14 cellular contexts compared by ENCODE assay signal in the genomic region with DNA sequence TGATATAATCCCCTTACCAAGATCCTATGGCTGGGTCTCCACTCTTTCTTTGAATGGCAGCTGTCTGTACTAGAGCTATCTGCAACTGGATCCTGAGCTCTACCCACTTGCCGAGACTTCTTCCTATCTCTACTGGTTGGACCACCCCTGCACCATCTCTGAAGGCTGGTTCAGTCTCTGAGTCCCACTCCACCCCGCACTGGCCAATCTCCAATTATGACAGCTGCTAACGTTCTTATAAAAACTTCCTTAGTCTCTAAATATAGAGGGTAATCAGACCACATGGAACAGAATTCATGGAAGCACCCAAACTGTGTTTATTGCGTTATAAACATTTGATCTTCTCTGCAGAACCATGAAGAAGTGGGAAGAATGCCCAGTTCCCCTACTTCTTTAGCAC.
DNase-seq lines count a peak whose midpoint lies in the region; ATAC-seq and TF ChIP-seq lines count a peak whose summit lies in the region.
"Had no signal": no experiment of that assay in that cellular context is flagged by ENCODE, and none has a peak within 500 bp of the region (broad histone marks: within the 10 kb centered on the region; RNA-seq: fewer than 3 reads in every experiment).

No MANE protein-coding gene starts in this region.

- no peak for TF ChIP-seq CTCF in chondrocyte (IDR thresholded peaks at IDR 0.05)

- H3K9me3 Mint-ChIP-seq in chondrocyte (ENCODE audit: low read depth), result no peaks in the 10 kb centered on the region
- H3K9me3 Mint-ChIP-seq: GM23338 had no signal

- H3K27me3 ChIP-seq in GM23248 (replicated peaks; ENCODE audit: insufficient read depth), result no peaks in the 10 kb centered on the region
- H3K27me3 ChIP-seq in stomach smooth muscle (ENCODE audit: control insufficient read depth in 1 of 2, insufficient read depth in 2 of 2, low read length in 2 of 2), result no peaks in the 10 kb centered on the region
- H3K27me3 ChIP-seq: ascending aorta had no signal

- in situ Hi-C loops in GM23248 (cut with MboI), result no loop called here

- H3K9me2 ChIP-seq in GM23248 (ENCODE audit: insufficient read depth), result no peaks in the 10 kb centered on the region

- 0 out of 2 replicates have a peak, but pooled peaks cover 11% of the 10 kb centered on the region for H3F3A ChIP-seq in GM23248 (ENCODE audit: insufficient read depth)

- H3K9ac ChIP-seq in GM23248 (no peak overlapping the region), stomach smooth muscle (ENCODE audit: low read length in 2 of 2) (no peak overlapping the region)

- no peaks in the 10 kb centered on the region for H3K9me3 ChIP-seq in GM23248 (ENCODE audit: low read depth)
- no peaks in the 10 kb centered on the region for H3K9me3 ChIP-seq in stomach smooth muscle (ENCODE audit: control insufficient read depth in 2 of 2, low read length in 2 of 2)
- H3K9me3 ChIP-seq: ascending aorta had no signal

- H3K4me1 ChIP-seq in GM23248 (ENCODE audit: insufficient read depth) (peaks cover 23% of the 10 kb centered on the region), stomach smooth muscle (ENCODE audit: control insufficient read depth, insufficient read depth, low read length) (peaks cover 19% of the 10 kb centered on the region)

- no peaks in the 10 kb centered on the region for H3K36me3 Mint-ChIP-seq in chondrocyte (ENCODE audit: low read depth)

- intact Hi-C loops in left ventricle myocardium superior (cut with micrococcal nuclease), result no loop called here

- ATAC-seq in left ventricle myocardium superior (peak; percentile 44), GM21423 (IDR thresholded peaks at IDR 0.05; ENCODE audit: unreplicated experiment) (no peak)
- ATAC-seq: GM23338 had no signal

- peaks cover 44% of the 10 kb centered on the region for H3K4me1 Mint-ChIP-seq in chondrocyte (ENCODE audit: low read depth)
- H3K4me1 Mint-ChIP-seq: GM23338 had no signal

- H3K27ac Mint-ChIP-seq in chondrocyte (ENCODE audit: unreplicated experiment), result peak overlapping the region; percentile 61
- H3K27ac Mint-ChIP-seq: activated naive CD4-positive, alpha-beta T cell treated with anti-CD3 and anti-CD28 coated beads for 36 hours; GM23338 had no signal

- H3K4me3 Mint-ChIP-seq in chondrocyte (ENCODE audit: unreplicated experiment), result no peak overlapping the region
- H3K4me3 Mint-ChIP-seq: activated naive CD4-positive, alpha-beta T cell treated with anti-CD3 and anti-CD28 coated beads for 36 hours; GM23338 had no signal

- H4K20me1 ChIP-seq in GM23248 (ENCODE audit: insufficient read depth), result no peaks in the 10 kb centered on the region

- H3K27ac ChIP-seq in GM23248 (no peak overlapping the region), stomach smooth muscle (ENCODE audit: low read length) (peak overlapping the region; percentile 60)

- no peaks in the 10 kb centered on the region for H3K79me2 ChIP-seq in GM23248 (ENCODE audit: insufficient read depth)

- no peak for DNase-seq in GM23248
- no peak for DNase-seq in chondrocyte (ENCODE audit: low spot score)
- DNase-seq in left ventricle myocardium superior, result no peak
- DNase-seq in SW480 (ENCODE audit: low spot score), result no peak
- no peak for DNase-seq in NCI-H82 (lab: John Stamatoyannopoulos, UW)
- DNase-seq: activated naive CD4-positive, alpha-beta T cell treated with anti-CD3 and anti-CD28 coated beads for 36 hours; activated T-cell treated with anti-CD3 and anti-CD28 coated beads for 4 hours; head of caudate nucleus; NCI-H2107; stimulated activated CD4-positive, alpha-beta T cell treated with anti-CD3 and anti-CD28 coated beads, Interleukin-1b, Interleukin-23, amount 100 ng/mL, for 48 hours had no signal

- H3K36me3 ChIP-seq in GM23248 (ENCODE audit: low read depth) (no peaks in the 10 kb centered on the region), stomach smooth muscle (ENCODE audit: control insufficient read depth in 2 of 2, insufficient read depth in 2 of 2, low read length in 2 of 2) (no peaks in the 10 kb centered on the region)
- H3K36me3 ChIP-seq: ascending aorta had no signal

- no peak overlapping the region for H2AFZ ChIP-seq in GM23248

- H3K4me3 ChIP-seq in GM23248 (no peak overlapping the region), stomach smooth muscle (ENCODE audit: low read length in 2 of 2) (peak overlapping the region in 1 of 2 donors; percentile 15)
- H3K4me3 ChIP-seq: ascending aorta, GM23338 had no signal

- no peaks in the 10 kb centered on the region for H3K27me3 Mint-ChIP-seq in chondrocyte (ENCODE audit: low read depth)

- H3K4me2 ChIP-seq in GM23248 (ENCODE audit: unreplicated experiment), result peak overlapping the region; percentile 53
- H3K4me2 ChIP-seq: GM23338 had no signal

- whole genome bisulfite sequencing in GM23248 (ENCODE audit: low coverage in 1 of 2, low lambda C conversion rate in 2 of 2, missing lambda C conversion rate in 2 of 2), 2 experiments, result 54 to 58% methylated on average over 4 of the region's 4 CpGs
